19 cellular contexts compared by ENCODE assay signal in genomic region chr6:110629153-110629552, GRCh38.
A peak's percentile ranks its signal among the peaks of the same experiment; 100 is the strongest.
DNase-seq lines count a peak whose midpoint lies in the region; ATAC-seq and TF ChIP-seq lines count a peak whose summit lies in the region.
"Had no signal": no experiment of that assay in that cellular context is flagged by ENCODE, and none has a peak within 500 bp of the region (broad histone marks: within the 10 kb centered on the region; RNA-seq: fewer than 3 reads in every experiment).

No MANE protein-coding gene starts in this region.

- H3K9me1 ChIP-seq in IMR-90 (ENCODE audit: insufficient read depth, low read length) = peaks cover 5% of the 10 kb centered on the region

- TF ChIP-seq RAD21 in IMR-90 (IDR thresholded peaks at IDR 0.05; ENCODE audit: low read length) = no peak

- H2BK15ac ChIP-seq in IMR-90 (ENCODE audit: low read depth, low read length) = peak overlapping the region; percentile 2; the same call in 1 of the 3 replicates

- DNase-seq in Calu3 (no peak), IMR-90 (no peak), NCI-H2196 (lab: John Stamatoyannopoulos, UW; ENCODE audit: unreplicated experiment) (peak; percentile 62), esophagus muscularis mucosa (ENCODE audit: extremely low spot score) (no peak), GM03348 (ENCODE audit: low spot score) (no peak)
- DNase-seq in stimulated activated CD4-positive, alpha-beta T cell treated with anti-CD3 and anti-CD28 coated beads, Interleukin-4, amount 100 ng/mL, for 4 hours = no peak
- DNase-seq: activated CD4-positive, alpha-beta T cell treated with anti-CD3 and anti-CD28 coated beads, Interleukin-2, amount 50 U/mL, for 1 hour; activated naive CD4-positive, alpha-beta T cell treated with anti-CD3 and anti-CD28 coated beads, Interleukin-2, amount 50 U/mL, for 16 hours; activated T-cell treated with anti-CD3 and anti-CD28 coated beads, Interleukin-2, amount 50 U/mL, for 1 hour; endodermal cell; GF-D8; hippocampal formation; islet precursor cell; naive B cell; stimulated activated CD4-positive, alpha-beta T cell treated with anti-CD3 and anti-CD28 coated beads, Interleukin-2, amount 100 ng/mL, for 48 hours had no signal

- H3K4me3 ChIP-seq in IMR-90 (ENCODE audit: insufficient read depth, low read depth, low read length) (no peak overlapping the region), esophagus muscularis mucosa (no peak overlapping the region)
- H3K4me3 ChIP-seq: K562 had no signal

- H3K18ac ChIP-seq in IMR-90 (ENCODE audit: low read depth, low read length) = peak overlapping the region; percentile 59; the same call in 1 of the 2 replicates

- CTCF ChIA-PET in Calu3 (lab: Charles Lee) = interaction anchor here (0.5 to 1.0 kb wide), 2 partner anchors 10 to 218 kb away, joined by 4 read pairs; no protein-coding TSS in a partner anchor
- CTCF ChIA-PET in IMR-90 (lab: Yijun Ruan, JAX) = no interaction called here

- no peaks in the 10 kb centered on the region for H3K27me3 Mint-ChIP-seq in Calu3 (ENCODE audit: unreplicated experiment)
- H3K27me3 Mint-ChIP-seq: naive B cell had no signal

- H2BK5ac ChIP-seq in IMR-90 (ENCODE audit: low read depth, low read length, poor library complexity, severe bottlenecking) = no peak overlapping the region

- no peak overlapping the region for H4K8ac ChIP-seq in IMR-90 (ENCODE audit: low read depth in 2 of 2, low read length in 2 of 2)

- no peaks in the 10 kb centered on the region for H3K9me3 ChIP-seq in IMR-90 (ENCODE audit: control insufficient read depth, insufficient read depth, low read length)
- H3K9me3 ChIP-seq in esophagus muscularis mucosa = no peaks in the 10 kb centered on the region

- peaks cover 0 to 5% of the 10 kb centered on the region in 2 experiments; a peak in 1 of 4 replicates for H3K79me1 ChIP-seq in IMR-90 (ENCODE audit: low read depth in 1 of 2, low read length in 2 of 2)

- H3K4ac ChIP-seq in IMR-90 (ENCODE audit: low read depth, low read length) = peak overlapping the region; percentile 46; the same call in 1 of the 2 replicates

- H4K5ac ChIP-seq in IMR-90 (ENCODE audit: low read depth, low read length) = no peak overlapping the region

- H2BK20ac ChIP-seq in IMR-90 (ENCODE audit: low read depth, low read length) = 0 out of 2 replicates have a peak overlapping the region, but pooled peaks have one; percentile 50

- POLR2A ChIA-PET in IMR-90 (lab: Charles Lee; ENCODE audit: unreplicated experiment) = no interaction called here

- H3K56ac ChIP-seq in IMR-90 (ENCODE audit: extremely low read depth, insufficient read depth, low read length) = no peak overlapping the region

- in situ Hi-C loops in IMR-90 (cut with MboI; ENCODE audit: low sequenced_read_pairs) = no loop called here

- H3K27me3 ChIP-seq in IMR-90 (ENCODE audit: control insufficient read depth, insufficient read depth, low read length) = no peaks in the 10 kb centered on the region
- no peaks in the 10 kb centered on the region for H3K27me3 ChIP-seq in esophagus muscularis mucosa

- no peak overlapping the region; the same call in 1 of the 2 replicates for H3K14ac ChIP-seq in IMR-90 (replicated peaks; ENCODE audit: low read depth, low read length)

- intact Hi-C loops in Calu3 (cut with micrococcal nuclease; ENCODE audit: unreplicated experiment) (loop anchor here (5.0 kb wide), 1 partner anchor 43 kb away; no protein-coding TSS in a partner anchor), IMR-90 (cut with micrococcal nuclease) (no loop called here), esophagus muscularis mucosa (cut with DNase I) (no loop called here)

- peak overlapping the region; percentile 16; the same call in 1 of the 2 replicates for H2BK120ac ChIP-seq in IMR-90 (ENCODE audit: low read depth, low read length)

- peak overlapping the region; percentile 15 for H3K27ac Mint-ChIP-seq in Calu3 (ENCODE audit: unreplicated experiment)
- H3K27ac Mint-ChIP-seq: endodermal cell had no signal

- TF ChIP-seq POLR2A in IMR-90 (IDR thresholded peaks at IDR 0.05; ENCODE audit: low read depth, low read length) (no peak), esophagus muscularis mucosa (IDR thresholded peaks at IDR 0.05; ENCODE audit: low read depth) (no peak)

- no peak overlapping the region for H3K4me2 ChIP-seq in IMR-90 (ENCODE audit: low read depth, low read length)

- no peak overlapping the region for H3K9ac ChIP-seq in IMR-90 (ENCODE audit: low read depth, low read length)
- H3K9ac ChIP-seq: parathyroid adenoma had no signal

- no peak for TF ChIP-seq EP300 in esophagus muscularis mucosa (IDR thresholded peaks at IDR 0.05)

- no peak overlapping the region for H2AK9ac ChIP-seq in IMR-90 (replicated peaks; ENCODE audit: low read depth, low read length, poor library complexity)

- H3K23ac ChIP-seq in IMR-90 (ENCODE audit: low read depth, low read length) = no peak overlapping the region

- H2AK5ac ChIP-seq in IMR-90 (ENCODE audit: low read depth, low read length) = peak overlapping the region; percentile 27; the same call in 1 of the 2 replicates

- H3K36me3 Mint-ChIP-seq in Calu3 (ENCODE audit: insufficient read depth, unreplicated experiment) = no peaks in the 10 kb centered on the region

- no peak overlapping the region for H3K4me3 Mint-ChIP-seq in Calu3 (ENCODE audit: low read depth, unreplicated experiment)
- H3K4me3 Mint-ChIP-seq: endodermal cell, naive B cell had no signal

- H4K91ac ChIP-seq in IMR-90 (ENCODE audit: insufficient read depth, low read depth, low read length) = no peak overlapping the region

- no CpG with 5 or more reads among the region's 2 CpGs for WGBS in IMR-90 (ENCODE audit: extremely low coverage in 2 of 2, insufficient read length in 1 of 2), 2 experiments
- WGBS in esophagus muscularis mucosa = 95% methylated on average over 2 of the region's 2 CpGs

- peaks cover 28% of the 10 kb centered on the region for H3K4me1 Mint-ChIP-seq in Calu3 (ENCODE audit: low read depth, unreplicated experiment)

- BruUV-seq in Calu3 (replicated peaks; lab: Mats Ljungman, UMichigan) (no TSS peak), IMR-90 (replicated peaks; lab: Mats Ljungman, UMichigan) (no TSS peak)

- dilution Hi-C loops in IMR-90 (cut with HindIII; ENCODE audit: low sequenced_read_pairs, unreplicated experiment) = no loop called here

- no peaks in the 10 kb centered on the region for H3K9me3 Mint-ChIP-seq in Calu3 (ENCODE audit: low read depth, unreplicated experiment)
- H3K9me3 Mint-ChIP-seq: endodermal cell, naive B cell had no signal

- H2AFZ ChIP-seq in IMR-90 (replicated peaks; ENCODE audit: low read length, poor library complexity) = no peak overlapping the region
- H2AFZ ChIP-seq: parathyroid adenoma had no signal

- no peak for TF ChIP-seq CTCF in Calu3 (IDR thresholded peaks at IDR 0.05; ENCODE audit: unreplicated experiment)
- TF ChIP-seq CTCF in IMR-90 (conservative IDR thresholded peaks at IDR 0.05; ENCODE audit: low read depth, low read length) = no peak
- TF ChIP-seq CTCF in VCaP (conservative IDR thresholded peaks at IDR 0.05) = no peak
- no peak for TF ChIP-seq CTCF in esophagus muscularis mucosa (IDR thresholded peaks at IDR 0.05)

- no peaks in the 10 kb centered on the region for H3K36me3 ChIP-seq in IMR-90 (ENCODE audit: control insufficient read depth, insufficient read depth, low read length)
- peaks cover 0 to 17% (median 0%) of the 10 kb centered on the region in 4 donors for H3K36me3 ChIP-seq in esophagus muscularis mucosa

- H3K27ac ChIP-seq in IMR-90 (ENCODE audit: insufficient read depth, low read length) (no peak overlapping the region), VCaP (peak overlapping the region; percentile 5; the same call in 1 of the 2 replicates), esophagus muscularis mucosa (replicated peaks in 1 of 4) (no peak overlapping the region)
- H3K27ac ChIP-seq: parathyroid adenoma had no signal

- ATAC-seq in IMR-90 (ENCODE audit: low read depth) (no peak), HG02623 (IDR thresholded peaks at IDR 0.05; ENCODE audit: unreplicated experiment) (no peak)
- ATAC-seq: K562 had no signal

- H4K20me1 ChIP-seq in IMR-90 (ENCODE audit: insufficient read depth, low read length) = no peaks in the 10 kb centered on the region

- H3K4me1 ChIP-seq in IMR-90 (ENCODE audit: control insufficient read depth, insufficient read depth, low read length) (peaks cover 7% of the 10 kb centered on the region), esophagus muscularis mucosa (no peaks in the 10 kb centered on the region)
- H3K4me1 ChIP-seq: parathyroid adenoma had no signal

TF ChIP-seq in IMR-90, 13 proteins besides CTCF, POLR2A, EP300 and RAD21:
- TF ChIP-seq BHLHE40 (IDR thresholded peaks at IDR 0.05; ENCODE audit: low read depth, low read length) = no peak
- no peak for TF ChIP-seq MAZ (IDR thresholded peaks at IDR 0.05; ENCODE audit: borderline replicate concordance, low read depth, low read length)
- no peak for TF ChIP-seq MXI1 (IDR thresholded peaks at IDR 0.05; ENCODE audit: borderline replicate concordance, low read depth, low read length)
- no peak for TF ChIP-seq MAFK (IDR thresholded peaks at IDR 0.05; ENCODE audit: low read depth, low read length)
- TF ChIP-seq, protein P1, sequence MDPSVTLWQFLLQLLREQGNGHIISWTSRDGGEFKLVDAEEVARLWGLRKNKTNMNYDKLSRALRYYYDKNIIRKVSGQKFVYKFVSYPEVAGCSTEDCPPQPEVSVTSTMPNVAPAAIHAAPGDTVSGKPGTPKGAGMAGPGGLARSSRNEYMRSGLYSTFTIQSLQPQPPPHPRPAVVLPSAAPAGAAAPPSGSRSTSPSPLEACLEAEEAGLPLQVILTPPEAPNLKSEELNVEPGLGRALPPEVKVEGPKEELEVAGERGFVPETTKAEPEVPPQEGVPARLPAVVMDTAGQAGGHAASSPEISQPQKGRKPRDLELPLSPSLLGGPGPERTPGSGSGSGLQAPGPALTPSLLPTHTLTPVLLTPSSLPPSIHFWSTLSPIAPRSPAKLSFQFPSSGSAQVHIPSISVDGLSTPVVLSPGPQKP (IDR thresholded peaks at IDR 0.05; ENCODE audit: borderline replicate concordance, low read depth, low read length) = no peak
- TF ChIP-seq FOS (IDR thresholded peaks at IDR 0.05; ENCODE audit: low read depth, low read length) = no peak
